Comparison of ENCODE assay signal across 25 cellular contexts in the genomic region with DNA sequence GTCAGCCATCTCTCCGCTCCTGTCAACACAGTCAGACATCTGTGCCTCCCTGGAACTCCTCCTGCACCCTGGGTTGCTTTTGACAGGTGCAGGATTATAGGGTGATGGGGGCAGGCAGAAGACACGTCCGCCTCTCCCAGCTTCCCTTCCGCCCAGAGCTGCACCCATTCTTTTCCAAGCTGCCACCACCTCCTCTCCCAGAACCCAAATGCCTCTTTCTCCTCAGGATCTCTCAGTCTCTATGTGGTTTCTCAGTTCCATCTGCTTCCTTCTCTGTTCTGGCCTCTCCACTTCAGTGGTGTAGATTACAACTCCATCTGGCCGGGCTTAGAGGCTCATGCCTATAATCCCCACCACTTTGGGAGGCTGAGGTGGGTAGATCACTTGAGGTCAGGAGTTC. TPM values are rescaled to one million over a fixed set of nuclear protein-coding genes. Genes with fewer than 3 reads are reported as not detected.
DNase-seq lines count a peak whose midpoint lies in the region; ATAC-seq, FAIRE-seq and TF ChIP-seq lines count a peak whose summit lies in the region.
"Had no signal": no experiment of that assay in that cellular context is flagged by ENCODE, and none has a peak within 500 bp of the region (broad histone marks: within the 10 kb centered on the region; RNA-seq: fewer than 3 reads in every experiment).

No MANE protein-coding gene starts in this region.

- in situ Hi-C loops in GM13977 (cut with MboI; ENCODE audit: low pct_unique_long_range_greater_than_20kb, low sequenced_read_pairs, unreplicated experiment) = no loop called here

- no peaks in the 10 kb centered on the region for H4K20me1 ChIP-seq in astrocyte (ENCODE audit: insufficient read depth, low read length)

- H3K9me3 Mint-ChIP-seq in activated naive CD8-positive, alpha-beta T cell treated with anti-CD3 and anti-CD28 coated beads, Interleukin-2, amount 10 ng/mL, durations not matched to agents 7 days and 5 days = no peaks in the 10 kb centered on the region
- peaks cover under 1% of the 10 kb centered on the region for H3K9me3 Mint-ChIP-seq in activated naive CD8-positive, alpha-beta T cell treated with anti-CD3 and anti-CD28 coated beads for 36 hours
- no peaks in the 10 kb centered on the region for H3K9me3 Mint-ChIP-seq in astrocyte (ENCODE audit: unreplicated experiment)
- H3K9me3 Mint-ChIP-seq: CD8-positive, alpha-beta T cell had no signal

- no peak for ATAC-seq in activated naive CD8-positive, alpha-beta T cell treated with anti-CD3 and anti-CD28 coated beads, Interleukin-2, amount 10 ng/mL, durations not matched to agents 7 days and 5 days (ENCODE audit: low read depth)
- ATAC-seq: CD8-positive, alpha-beta T cell; K562 had no signal

- no peak for FAIRE-seq in astrocyte (lab: Jason Lieb, UNC)
- FAIRE-seq: G401.6, HTR-8/SVneo, K562 had no signal

- no peaks in the 10 kb centered on the region for H3K9me3 ChIP-seq in astrocyte (ENCODE audit: insufficient read depth, low read depth, low read length)
- H3K9me3 ChIP-seq in effector memory CD4-positive, alpha-beta T cell (ENCODE audit: control insufficient read depth, low read length) = no peaks in the 10 kb centered on the region
- H3K9me3 ChIP-seq: Peyer's patch had no signal

- peaks cover 5% of the 10 kb centered on the region for H3K27me3 Mint-ChIP-seq in activated naive CD8-positive, alpha-beta T cell treated with anti-CD3 and anti-CD28 coated beads, Interleukin-2, amount 10 ng/mL, durations not matched to agents 7 days and 5 days
- H3K27me3 Mint-ChIP-seq in activated naive CD8-positive, alpha-beta T cell treated with anti-CD3 and anti-CD28 coated beads for 36 hours = peaks cover 9% of the 10 kb centered on the region
- H3K27me3 Mint-ChIP-seq in astrocyte (ENCODE audit: low read depth, unreplicated experiment) = peaks cover 6% of the 10 kb centered on the region

- H3K27ac ChIP-seq in astrocyte (ENCODE audit: low read depth, low read length) = no peak overlapping the region
- H3K27ac ChIP-seq in effector memory CD4-positive, alpha-beta T cell (ENCODE audit: insufficient read depth, low read length, poor library complexity, severe bottlenecking) = no peak overlapping the region
- H3K27ac ChIP-seq: 22Rv1, C4-2B, GM23248, Peyer's patch had no signal

- POLR2A ChIA-PET in activated naive CD8-positive, alpha-beta T cell treated with anti-CD3 and anti-CD28 coated beads, Interleukin-2, amount 10 ng/mL, durations not matched to agents 7 days and 5 days (lab: Charles Lee) = no interaction called here

- no peak overlapping the region for H3K4me2 ChIP-seq in astrocyte (ENCODE audit: low read length)

- H3K36me3 ChIP-seq in astrocyte (ENCODE audit: insufficient read depth, low read length) = no peaks in the 10 kb centered on the region
- no peaks in the 10 kb centered on the region for H3K36me3 ChIP-seq in effector memory CD4-positive, alpha-beta T cell (ENCODE audit: control insufficient read depth, insufficient read depth, low read length)
- H3K36me3 ChIP-seq: Peyer's patch had no signal

- H3K79me2 ChIP-seq in astrocyte (ENCODE audit: insufficient read depth, low read length) = no peaks in the 10 kb centered on the region

- no peak overlapping the region for H3K27ac Mint-ChIP-seq in activated naive CD8-positive, alpha-beta T cell treated with anti-CD3 and anti-CD28 coated beads, Interleukin-2, amount 10 ng/mL, durations not matched to agents 7 days and 5 days
- no peak overlapping the region for H3K27ac Mint-ChIP-seq in activated naive CD8-positive, alpha-beta T cell treated with anti-CD3 and anti-CD28 coated beads for 36 hours
- H3K27ac Mint-ChIP-seq in astrocyte (ENCODE audit: unreplicated experiment) = peak overlapping the region; percentile 53
- H3K27ac Mint-ChIP-seq: B cell; CD8-positive, alpha-beta T cell had no signal

- H3K4me1 Mint-ChIP-seq in activated naive CD8-positive, alpha-beta T cell treated with anti-CD3 and anti-CD28 coated beads, Interleukin-2, amount 10 ng/mL, durations not matched to agents 7 days and 5 days = peaks cover 4% of the 10 kb centered on the region
- peaks cover 2% of the 10 kb centered on the region for H3K4me1 Mint-ChIP-seq in activated naive CD8-positive, alpha-beta T cell treated with anti-CD3 and anti-CD28 coated beads for 36 hours
- no peaks in the 10 kb centered on the region for H3K4me1 Mint-ChIP-seq in astrocyte (ENCODE audit: low read depth, unreplicated experiment)

- no peak overlapping the region for H3K4me3 Mint-ChIP-seq in activated naive CD8-positive, alpha-beta T cell treated with anti-CD3 and anti-CD28 coated beads, Interleukin-2, amount 10 ng/mL, durations not matched to agents 7 days and 5 days
- no peak overlapping the region for H3K4me3 Mint-ChIP-seq in activated naive CD8-positive, alpha-beta T cell treated with anti-CD3 and anti-CD28 coated beads for 36 hours
- H3K4me3 Mint-ChIP-seq in astrocyte (ENCODE audit: unreplicated experiment) = no peak overlapping the region
- H3K4me3 Mint-ChIP-seq: B cell; CD8-positive, alpha-beta T cell had no signal

- H3K4me3 ChIP-seq in astrocyte (ENCODE audit: insufficient read depth, low read depth, low read length) = no peak overlapping the region
- no peak overlapping the region for H3K4me3 ChIP-seq in effector memory CD4-positive, alpha-beta T cell (ENCODE audit: insufficient read depth, low read depth, low read length, poor library complexity, severe bottlenecking)
- H3K4me3 ChIP-seq: GM23248, K562, Peyer's patch had no signal

- H3K4me1 ChIP-seq in astrocyte (ENCODE audit: insufficient read depth, low read length) = peaks cover 14% of the 10 kb centered on the region
- H3K4me1 ChIP-seq in effector memory CD4-positive, alpha-beta T cell (ENCODE audit: control insufficient read depth, insufficient read depth, low read length, poor library complexity, severe bottlenecking) = no peaks in the 10 kb centered on the region
- H3K4me1 ChIP-seq: Peyer's patch had no signal

- H2AFZ ChIP-seq in astrocyte (ENCODE audit: low read depth, low read length) = no peak overlapping the region

- TF ChIP-seq CTCF in astrocyte (IDR thresholded peaks at IDR 0.05; ENCODE audit: insufficient read depth, low read depth, low read length) = no peak
- TF ChIP-seq CTCF in GM13977 (IDR thresholded peaks at IDR 0.05; ENCODE audit: extremely low read depth, insufficient read depth, missing control alignments) = no peak

- DNase-seq in activated naive CD8-positive, alpha-beta T cell treated with anti-CD3 and anti-CD28 coated beads, Interleukin-2, amount 10 ng/mL, durations not matched to agents 7 days and 5 days = peak; percentile 2
- no peak for DNase-seq in activated naive CD8-positive, alpha-beta T cell treated with anti-CD3 and anti-CD28 coated beads for 36 hours
- DNase-seq in NCI-H82 (lab: John Stamatoyannopoulos, UW) (peak; percentile 98), astrocyte (ENCODE audit: low read depth) (no peak), posterior vena cava (ENCODE audit: low spot score) (peak; percentile 22), GM13977 (ENCODE audit: low spot score) (no peak), DMS53 treated with DMSO at 0.1 percent for 48 hours (lab: John Stamatoyannopoulos, UW; ENCODE audit: unreplicated experiment) (no peak)
- DNase-seq in effector memory CD4-positive, alpha-beta T cell = no peak
- DNase-seq: CD8-positive, alpha-beta T cell; DMS53; GM23248; H7; NCI-H1105 treated with DMSO at 0.1 percent for 48 hours; NCI-H2029; NCI-H226; NCI-H510A; NCI-H774; Peyer's patch; SHP77 treated with DMSO at 0.1 percent for 48 hours had no signal

- H3K36me3 Mint-ChIP-seq in activated naive CD8-positive, alpha-beta T cell treated with anti-CD3 and anti-CD28 coated beads, Interleukin-2, amount 10 ng/mL, durations not matched to agents 7 days and 5 days = no peaks in the 10 kb centered on the region
- H3K36me3 Mint-ChIP-seq in activated naive CD8-positive, alpha-beta T cell treated with anti-CD3 and anti-CD28 coated beads for 36 hours = peaks cover under 1% of the 10 kb centered on the region
- H3K36me3 Mint-ChIP-seq in astrocyte (ENCODE audit: low read depth, unreplicated experiment) = no peaks in the 10 kb centered on the region
- H3K36me3 Mint-ChIP-seq: CD8-positive, alpha-beta T cell had no signal

- intact Hi-C loops in posterior vena cava (cut with DNase I) = no loop called here

- H3K27me3 ChIP-seq in astrocyte (ENCODE audit: insufficient read depth, low read length) = no peaks in the 10 kb centered on the region
- H3K27me3 ChIP-seq in effector memory CD4-positive, alpha-beta T cell (replicated peaks; ENCODE audit: control insufficient read depth, insufficient read depth, low read length, poor library complexity, severe bottlenecking) = no peaks in the 10 kb centered on the region
- H3K27me3 ChIP-seq: Peyer's patch had no signal

- H3K9ac ChIP-seq in astrocyte (ENCODE audit: low read length) = no peak overlapping the region
- H3K9ac ChIP-seq: GM23248 had no signal

RNA-seq across cellular contexts. Expression of a gene that starts 17.0 kb away (rescaled TPM):
- total RNA-seq in activated naive CD8-positive, alpha-beta T cell treated with anti-CD3 and anti-CD28 coated beads, Interleukin-2, amount 10 ng/mL, durations not matched to agents 7 days and 5 days = 10 to 100 TPM; 13.4 to 13.9 TPM
- 10 to 100 TPM; 10.0 to 11.2 TPM for total RNA-seq in activated naive CD8-positive, alpha-beta T cell treated with anti-CD3 and anti-CD28 coated beads for 36 hours
- total RNA-seq in astrocyte (74.6 and 75.9 TPM in 2 replicates), posterior vena cava (10 to 100 TPM; 47.9 to 79.4 TPM)

Comparison
In these comparisons a context has a peak if more than half of its experiments do, and no peak if none do; other contexts are left out.
1. DNase-seq: peak in activated naive CD8-positive, alpha-beta T cell treated with anti-CD3 and anti-CD28 coated beads, Interleukin-2, amount 10 ng/mL, durations not matched to agents 7 days and 5 days (single experiment), NCI-H82 (single experiment) and posterior vena cava (single experiment); none in activated naive CD8-positive, alpha-beta T cell treated with anti-CD3 and anti-CD28 coated beads for 36 hours (single experiment), astrocyte (single experiment), GM13977 (single experiment), effector memory CD4-positive, alpha-beta T cell (0 of 3) and DMS53 treated with DMSO at 0.1 percent for 48 hours (single experiment).